8 cellular contexts compared by ENCODE assay signal in genomic region chr11:61947486-61948210, GRCh38. TPM values are rescaled to one million over a fixed set of nuclear protein-coding genes. Genes with fewer than 3 reads are reported as not detected.
DNase-seq lines count a peak whose midpoint lies in the region; ATAC-seq, FAIRE-seq and TF ChIP-seq lines count a peak whose summit lies in the region.

No MANE protein-coding gene starts in this region.

- no peak overlapping the region for H3K4me2 ChIP-seq in keratinocyte (ENCODE audit: control insufficient read depth, extremely low read depth, insufficient read depth, low read depth, low read length)

- no peak overlapping the region for H2AFZ ChIP-seq in keratinocyte (ENCODE audit: control insufficient read depth, low read length)

- ATAC-seq in HG03378 (IDR thresholded peaks at IDR 0.05; ENCODE audit: unreplicated experiment) = no peak

- H3K27ac ChIP-seq in WERI-Rb-1 = no peak overlapping the region
- no peak overlapping the region for H3K27ac ChIP-seq in keratinocyte (ENCODE audit: control insufficient read depth, insufficient read depth, low read length)

- dilution Hi-C loops in keratinocyte (cut with MboI; ENCODE audit: extremely low pct_ligation_motif_present, low sequenced_read_pairs) = no loop called here

- H4K20me1 ChIP-seq in keratinocyte (ENCODE audit: control insufficient read depth, extremely low read depth, insufficient read depth, low read length) = no peaks in the 10 kb centered on the region

- H3K9me1 ChIP-seq in keratinocyte (ENCODE audit: control insufficient read depth, extremely low read depth, insufficient read depth, low read length) = no peaks in the 10 kb centered on the region

- no peaks in the 10 kb centered on the region for H3K79me2 ChIP-seq in keratinocyte (ENCODE audit: control insufficient read depth, insufficient read depth, low read length)

- H3K4me3 ChIP-seq in WERI-Rb-1 (ENCODE audit: low read depth, low read length) = no peak overlapping the region
- H3K4me3 ChIP-seq in bronchial epithelial cell (ENCODE audit: low read depth, low read length) = no peak overlapping the region
- H3K4me3 ChIP-seq in keratinocyte (ENCODE audit: control insufficient read depth in 2 of 3, extremely low read depth in 1 of 3, insufficient read depth in 2 of 3, low read depth in 1 of 3, low read length in 3 of 3) = no peak overlapping the region

- no peaks in the 10 kb centered on the region for H3K36me3 ChIP-seq in WERI-Rb-1
- H3K36me3 ChIP-seq in bronchial epithelial cell (ENCODE audit: control insufficient read depth, insufficient read depth, low read length) = no peaks in the 10 kb centered on the region
- no peaks in the 10 kb centered on the region for H3K36me3 ChIP-seq in keratinocyte (ENCODE audit: control insufficient read depth in 2 of 2, extremely low read depth in 1 of 2, insufficient read depth in 2 of 2, low read length in 2 of 2)

- no peak overlapping the region for H3K9ac ChIP-seq in keratinocyte (ENCODE audit: control insufficient read depth, extremely low read depth, insufficient read depth, low read length)

- TF ChIP-seq POLR2A in H54 (IDR thresholded peaks at IDR 0.05; ENCODE audit: low read depth, low read length) = no peak

- H3K27me3 ChIP-seq in WERI-Rb-1 (ENCODE audit: insufficient read depth, low read depth, severe bottlenecking) (no peaks in the 10 kb centered on the region), bronchial epithelial cell (ENCODE audit: control insufficient read depth, insufficient read depth, low read length) (peaks cover 2% of the 10 kb centered on the region), keratinocyte (ENCODE audit: control insufficient read depth, extremely low read depth, insufficient read depth, low read length) (no peaks in the 10 kb centered on the region)

- H3K4me1 ChIP-seq in keratinocyte (ENCODE audit: control insufficient read depth, extremely low read depth, insufficient read depth, low read length) = no peaks in the 10 kb centered on the region

- peak; percentile 95 for TF ChIP-seq CTCF in WERI-Rb-1 (IDR thresholded peaks at IDR 0.05; ENCODE audit: low read depth, low read length)
- peak; percentile 95 for TF ChIP-seq CTCF in bronchial epithelial cell (IDR thresholded peaks at IDR 0.05; ENCODE audit: insufficient read depth, low read length, severe bottlenecking)
- peak; percentile 95 to 98 (median 96) for TF ChIP-seq CTCF in keratinocyte (optimal IDR thresholded peaks at IDR 0.05 in 1 of 3, IDR thresholded peaks at IDR 0.05 in 1 of 3, conservative IDR thresholded peaks at IDR 0.05 in 1 of 3; ENCODE audit: extremely low read depth in 1 of 3, insufficient read depth in 2 of 3, low read length in 3 of 3)

- no peak for FAIRE-seq in H54 (lab: Jason Lieb, UNC)
- FAIRE-seq in bronchial epithelial cell (lab: Jason Lieb, UNC) = no peak
- peak; percentile 17 for FAIRE-seq in keratinocyte (lab: Jason Lieb, UNC)

- H3K9me3 ChIP-seq in WERI-Rb-1 (ENCODE audit: severe bottlenecking) = no peaks in the 10 kb centered on the region
- H3K9me3 ChIP-seq in keratinocyte (ENCODE audit: control insufficient read depth, low read depth, low read length) = no peaks in the 10 kb centered on the region

- DNase-seq in AG20443 (ENCODE audit: low spot score) = peak; percentile 91
- DNase-seq in H54 (ENCODE audit: insufficient read length, low spot score) = peak; percentile 77
- DNase-seq in NCI-H345 (lab: John Stamatoyannopoulos, UW) = peak; percentile 84
- DNase-seq in WERI-Rb-1 = peak; percentile 81
- peak; percentile 62 for DNase-seq in bronchial epithelial cell (ENCODE audit: low read depth)
- DNase-seq in keratinocyte (ENCODE audit: low read depth, low spot score) = no peak
- DNase-seq in stimulated activated CD4-positive, alpha-beta T cell treated with anti-CD3 and anti-CD28 coated beads, Interleukin-1b, Interleukin-23, amount 100 ng/mL, for 4 hours (ENCODE audit: low read depth in 2 of 2) = peak; percentile 37 to 52

RNA-seq across cellular contexts. Expression of gene BEST1, which starts 2.5 kb away (rescaled TPM):
- 3.7 and 5.2 TPM in 2 replicates for total RNA-seq in bronchial epithelial cell
- 0.02 to 0.28 TPM (median 0.13 TPM) in 3 replicates for polyA plus RNA-seq in keratinocyte
- not detected for polyA plus RNA-seq in keratinocyte (2011; ENCODE audit: low read depth)
- polyA plus RNA-seq in keratinocyte (2011; cell fraction: cytosol; rRNA removed) = 0.06 and 0.07 TPM in 2 replicates
- polyA plus RNA-seq in keratinocyte (2011; cell fraction: nucleus; rRNA removed) = 0.19 and 0.23 TPM in 2 replicates
- polyA plus RNA-seq in keratinocyte (2012; ENCODE audit: low replicate concordance) = 0.87 and 2.4 TPM in 2 replicates
- polyA minus RNA-seq in keratinocyte = 0.10 TPM in 1 of 3 replicates, not detected in the others
- not detected for polyA minus RNA-seq in keratinocyte (2011; cell fraction: cytosol; rRNA and poly(A)+ RNA removed)
- 0.23 TPM in 1 of 2 replicates, not detected in the other for polyA minus RNA-seq in keratinocyte (2011; cell fraction: nucleus; rRNA and poly(A)+ RNA removed)

RNA-seq across cellular contexts. Expression of gene FTH1, which starts 19.8 kb away (rescaled TPM):
- 1,010 and 1,591 TPM in 2 replicates for total RNA-seq in bronchial epithelial cell
- 1,058 to 1,956 TPM (median 1,726 TPM) in 3 replicates for polyA plus RNA-seq in keratinocyte
- 5,183 TPM for polyA plus RNA-seq in keratinocyte (2011; ENCODE audit: low read depth)
- polyA plus RNA-seq in keratinocyte (2011; cell fraction: cytosol; rRNA removed) = 5,489 and 7,583 TPM in 2 replicates
- polyA plus RNA-seq in keratinocyte (2011; cell fraction: nucleus; rRNA removed) = 797 and 1,049 TPM in 2 replicates
- polyA plus RNA-seq in keratinocyte (2012; ENCODE audit: low replicate concordance) = 2,908 and 8,623 TPM in 2 replicates
- 1,021 to 1,963 TPM (median 1,204 TPM) in 3 replicates for polyA minus RNA-seq in keratinocyte
- polyA minus RNA-seq in keratinocyte (2011; cell fraction: cytosol; rRNA and poly(A)+ RNA removed) = 2,586 TPM
- 293 and 451 TPM in 2 replicates for polyA minus RNA-seq in keratinocyte (2011; cell fraction: nucleus; rRNA and poly(A)+ RNA removed)

RNA-seq across cellular contexts. Expression of gene RAB3IL1, which starts 30.3 kb away (rescaled TPM):
- total RNA-seq in bronchial epithelial cell = 0.90 and 1.1 TPM in 2 replicates
- 0.31 to 0.66 TPM (median 0.32 TPM) in 3 replicates for polyA plus RNA-seq in keratinocyte
- polyA plus RNA-seq in keratinocyte (2011; ENCODE audit: low read depth) = 0.81 TPM
- 0.35 and 1.0 TPM in 2 replicates for polyA plus RNA-seq in keratinocyte (2011; cell fraction: cytosol; rRNA removed)
- 0.50 and 0.92 TPM in 2 replicates for polyA plus RNA-seq in keratinocyte (2011; cell fraction: nucleus; rRNA removed)
- polyA plus RNA-seq in keratinocyte (2012; ENCODE audit: low replicate concordance) = 0.52 and 0.79 TPM in 2 replicates
- polyA minus RNA-seq in keratinocyte = 0.10 to 0.30 TPM (median 0.13 TPM) in 3 replicates
- 1.2 TPM for polyA minus RNA-seq in keratinocyte (2011; cell fraction: cytosol; rRNA and poly(A)+ RNA removed)
- 0.21 and 0.70 TPM in 2 replicates for polyA minus RNA-seq in keratinocyte (2011; cell fraction: nucleus; rRNA and poly(A)+ RNA removed)

RNA-seq across cellular contexts. Expression of gene FADS3, which starts 56.3 kb away (rescaled TPM):
- total RNA-seq in bronchial epithelial cell = 31.9 and 66.2 TPM in 2 replicates
- 33.9 to 112 TPM (median 38.7 TPM) in 3 replicates for polyA plus RNA-seq in keratinocyte
- polyA plus RNA-seq in keratinocyte (2011; ENCODE audit: low read depth) = 25.1 TPM
- polyA plus RNA-seq in keratinocyte (2011; cell fraction: cytosol; rRNA removed) = 47.8 and 62.3 TPM in 2 replicates
- 365 and 506 TPM in 2 replicates for polyA plus RNA-seq in keratinocyte (2011; cell fraction: nucleus; rRNA removed)
- polyA plus RNA-seq in keratinocyte (2012; ENCODE audit: low replicate concordance) = 35.3 and 36.7 TPM in 2 replicates
- polyA minus RNA-seq in keratinocyte = 40.9 to 95.0 TPM (median 77.6 TPM) in 3 replicates
- polyA minus RNA-seq in keratinocyte (2011; cell fraction: cytosol; rRNA and poly(A)+ RNA removed) = 118 TPM
- 93.7 and 109 TPM in 2 replicates for polyA minus RNA-seq in keratinocyte (2011; cell fraction: nucleus; rRNA and poly(A)+ RNA removed)
